Comparison of ENCODE assay signal across 19 cellular contexts in genomic region chr11:45005106-45005505, GRCh38.
DNase-seq lines count a peak whose midpoint lies in the region; ATAC-seq, FAIRE-seq and TF ChIP-seq lines count a peak whose summit lies in the region.
"Had no signal": no experiment of that assay in that cellular context is flagged by ENCODE, and none has a peak within 500 bp of the region (broad histone marks: within the 10 kb centered on the region; RNA-seq: fewer than 3 reads in every experiment).

No MANE protein-coding gene starts in this region.

- no peak for TF ChIP-seq CTCF in D721Med (IDR thresholded peaks at IDR 0.05; ENCODE audit: insufficient read depth, missing control alignments)
- TF ChIP-seq CTCF in VCaP (conservative IDR thresholded peaks at IDR 0.05) = no peak

- no peak for DNase-seq in D721Med (ENCODE audit: insufficient read length, low spot score)
- DNase-seq: 8988T; ACHN; BE2C; C1 segment of cervical spinal cord; CD4-positive, alpha-beta memory T cell; CD4-positive, CD25-positive, alpha-beta regulatory T cell; CD8-positive, alpha-beta memory T cell; COR-L47; DMS79 treated with DMSO at 0.1 percent for 48 hours; GDM1 had no signal

- no peak for ATAC-seq in GM21447 (IDR thresholded peaks at IDR 0.05; ENCODE audit: unreplicated experiment)
- ATAC-seq in GM19452 (IDR thresholded peaks at IDR 0.05; ENCODE audit: unreplicated experiment) = no peak
- ATAC-seq: GM12878 had no signal

- peak overlapping the region; percentile 60 for H3K27ac ChIP-seq in VCaP
- H3K27ac ChIP-seq: BLaER1 had no signal

- peak; percentile 51 for FAIRE-seq in D721Med (lab: Jason Lieb, UNC)
- peak; percentile 54 for FAIRE-seq in G401.6 (lab: Jason Lieb, UNC)
- FAIRE-seq: A204.1, GM12878, GM19239 had no signal
